28 cellular contexts compared by ENCODE assay signal in genomic region chr5:81408496-81408895, GRCh38. TPM values are rescaled to one million over a fixed set of nuclear protein-coding genes. Genes with fewer than 3 reads are reported as not detected.
DNase-seq lines count a peak whose midpoint lies in the region; ATAC-seq and TF ChIP-seq lines count a peak whose summit lies in the region.
"Had no signal": no experiment of that assay in that cellular context is flagged by ENCODE, and none has a peak within 500 bp of the region (broad histone marks: within the 10 kb centered on the region; RNA-seq: fewer than 3 reads in every experiment).

No MANE protein-coding gene starts in this region.

- POLR2A ChIA-PET in IMR-90 (lab: Charles Lee; ENCODE audit: unreplicated experiment), result no interaction called here

- intact Hi-C loops in IMR-90 (cut with micrococcal nuclease), result no loop called here
- intact Hi-C loops in sciatic nerve (cut with DNase I), result no loop called here
- intact Hi-C loops in gastrocnemius medialis (cut with DNase I; ENCODE audit: low total_unique reads), result no loop called here

- H3K14ac ChIP-seq in IMR-90 (replicated peaks; ENCODE audit: low read depth, low read length), result peak overlapping the region; percentile 52

- dilution Hi-C loops in IMR-90 (cut with HindIII; ENCODE audit: low sequenced_read_pairs, unreplicated experiment), result no loop called here

- DNase-seq in AG20443 (ENCODE audit: low spot score), result peak; percentile 40
- no peak for DNase-seq in IMR-90
- peak; percentile 66 for DNase-seq in fibroblast of peridontal ligament (ENCODE audit: extremely low read depth)
- no peak for DNase-seq in sciatic nerve (ENCODE audit: low spot score)
- no peak for DNase-seq in gastrocnemius medialis
- DNase-seq in cerebellar nuclear complex (lab: John Stamatoyannopoulos, UW), result no peak
- no peak for DNase-seq in activated CD4-positive, alpha-beta T cell treated with anti-CD3 and anti-CD28 coated beads for 48 hours
- DNase-seq: Caco-2; CD4-positive, alpha-beta T cell; DMS 273 treated with DMSO at 0.1 percent for 48 hours; DMS79 treated with DMSO at 0.1 percent for 48 hours; HCEC 1CT; KBM-7; MM.1S; NCI-H1048; NCI-H1436 treated with DMSO at 0.1 percent for 48 hours; NCI-H1930; NCI-H748 treated with DMSO at 0.1 percent for 48 hours; PC-9; RPMI8226; SHP77 had no signal

- no CpG with 5 or more reads among the region's 1 CpG for WGBS in IMR-90 (ENCODE audit: extremely low coverage in 2 of 2, insufficient read length in 1 of 2), 2 experiments

- no peak for TF ChIP-seq CTCF in IMR-90 (conservative IDR thresholded peaks at IDR 0.05; ENCODE audit: low read depth, low read length)
- no peak for TF ChIP-seq CTCF in gastrocnemius medialis (IDR thresholded peaks at IDR 0.05 in 4 of 5, conservative IDR thresholded peaks at IDR 0.05 in 1 of 5)

- H3K27me3 ChIP-seq in IMR-90 (ENCODE audit: control insufficient read depth, insufficient read depth, low read length) (no peaks in the 10 kb centered on the region), gastrocnemius medialis (no peaks in the 10 kb centered on the region)
- H3K27me3 ChIP-seq: BLaER1 had no signal

- H2BK5ac ChIP-seq in IMR-90 (ENCODE audit: low read depth, low read length, poor library complexity, severe bottlenecking), result no peak overlapping the region

- H3K36me3 ChIP-seq in IMR-90 (ENCODE audit: control insufficient read depth, insufficient read depth, low read length) (no peaks in the 10 kb centered on the region), gastrocnemius medialis (peaks cover 0 to 4% of the 10 kb centered on the region in 2 donors)
- H3K36me3 ChIP-seq: BLaER1 had no signal

- no peak overlapping the region for H3K9ac ChIP-seq in IMR-90 (ENCODE audit: low read depth, low read length)
- H3K9ac ChIP-seq: BLaER1 had no signal

- no peak overlapping the region for H2BK20ac ChIP-seq in IMR-90 (ENCODE audit: low read depth, low read length)

- no peak overlapping the region for H2AK5ac ChIP-seq in IMR-90 (ENCODE audit: low read depth, low read length)

- ATAC-seq in IMR-90 (ENCODE audit: low read depth) (peak; percentile 65), sciatic nerve (peak; percentile 79), gastrocnemius medialis (no peak)
- ATAC-seq: A549, HepG2 had no signal

- TF ChIP-seq RAD21 in IMR-90 (IDR thresholded peaks at IDR 0.05; ENCODE audit: low read length), result no peak

- no peak overlapping the region for H2AFZ ChIP-seq in IMR-90 (replicated peaks; ENCODE audit: low read length, poor library complexity)
- H2AFZ ChIP-seq: PC-9 had no signal

- H3K9me3 ChIP-seq in IMR-90 (ENCODE audit: control insufficient read depth, insufficient read depth, low read length) (no peaks in the 10 kb centered on the region), gastrocnemius medialis (no peaks in the 10 kb centered on the region)
- H3K9me3 ChIP-seq: A549, BLaER1, Caco-2 had no signal

- H3K18ac ChIP-seq in IMR-90 (ENCODE audit: low read depth, low read length), result no peak overlapping the region

- H2AK9ac ChIP-seq in IMR-90 (replicated peaks; ENCODE audit: low read depth, low read length, poor library complexity), result no peak overlapping the region

- H4K20me1 ChIP-seq in IMR-90 (ENCODE audit: insufficient read depth, low read length), result no peaks in the 10 kb centered on the region
- H4K20me1 ChIP-seq: BLaER1 had no signal

- peak overlapping the region; percentile 59; the same call in 1 of the 2 replicates for H3K23ac ChIP-seq in IMR-90 (ENCODE audit: low read depth, low read length)

- no peak overlapping the region for H3K4me2 ChIP-seq in IMR-90 (ENCODE audit: low read depth, low read length)
- H3K4me2 ChIP-seq: BLaER1, PC-9 had no signal

- TF ChIP-seq POLR2A in IMR-90 (IDR thresholded peaks at IDR 0.05; ENCODE audit: low read depth, low read length) (no peak), gastrocnemius medialis (IDR thresholded peaks at IDR 0.05) (no peak)

- H3K56ac ChIP-seq in IMR-90 (ENCODE audit: extremely low read depth, insufficient read depth, low read length), result no peak overlapping the region

- BruUV-seq in IMR-90 (replicated peaks; lab: Mats Ljungman, UMichigan), result no TSS peak

- no peak overlapping the region for H3K4ac ChIP-seq in IMR-90 (ENCODE audit: low read depth, low read length)

- in situ Hi-C loops in IMR-90 (cut with MboI; ENCODE audit: low sequenced_read_pairs), result no loop called here
- in situ Hi-C loops in gastrocnemius medialis (cut with MboI; ENCODE audit: low sequenced_read_pairs in 4 of 4), result no loop called here

- CTCF ChIA-PET in IMR-90 (lab: Yijun Ruan, JAX), result interaction anchor here (1.3 kb wide), 1 partner anchor 11 kb away, joined by 3 read pairs; no protein-coding TSS in a partner anchor

- no peak overlapping the region for H2BK120ac ChIP-seq in IMR-90 (ENCODE audit: low read depth, low read length)

- no peak overlapping the region for H4K5ac ChIP-seq in IMR-90 (ENCODE audit: low read depth, low read length)

- H3K27ac ChIP-seq in IMR-90 (ENCODE audit: insufficient read depth, low read length) (no peak overlapping the region), gastrocnemius medialis (no peak overlapping the region)
- H3K27ac ChIP-seq: A549, BLaER1, HL-60, PC-9 had no signal

- no peak overlapping the region for H4K8ac ChIP-seq in IMR-90 (ENCODE audit: low read depth in 2 of 2, low read length in 2 of 2)

- H2BK15ac ChIP-seq in IMR-90 (ENCODE audit: low read depth, low read length), result no peak overlapping the region

- H3K4me3 ChIP-seq in IMR-90 (ENCODE audit: insufficient read depth, low read depth, low read length), result no peak overlapping the region
- H3K4me3 ChIP-seq in gastrocnemius medialis, result no peak overlapping the region
- H3K4me3 ChIP-seq: A549, BLaER1, PC-9, SK-N-MC had no signal

- no peaks in the 10 kb centered on the region for H3K79me1 ChIP-seq in IMR-90 (ENCODE audit: low read depth in 1 of 2, low read length in 2 of 2)

- H3K4me1 ChIP-seq in IMR-90 (ENCODE audit: control insufficient read depth, insufficient read depth, low read length) (no peaks in the 10 kb centered on the region; the same call in 1 of the 2 replicates), gastrocnemius medialis (no peaks in the 10 kb centered on the region)
- H3K4me1 ChIP-seq: BLaER1 had no signal

- no peak overlapping the region for H4K91ac ChIP-seq in IMR-90 (ENCODE audit: insufficient read depth, low read depth, low read length)

- H3K9me1 ChIP-seq in IMR-90 (ENCODE audit: insufficient read depth, low read length), result 0 out of 2 replicates have a peak, but pooled peaks cover 3% of the 10 kb centered on the region

TF ChIP-seq in IMR-90, 13 proteins besides CTCF, POLR2A, EP300 and RAD21:
- TF ChIP-seq CEBPB (IDR thresholded peaks at IDR 0.05; ENCODE audit: low read depth, low read length) (no peak), RCOR1 (IDR thresholded peaks at IDR 0.05; ENCODE audit: insufficient replicate concordance, low read length) (no peak), RFX5 (IDR thresholded peaks at IDR 0.05; ENCODE audit: low read depth, low read length) (no peak), CHD1 (IDR thresholded peaks at IDR 0.05; ENCODE audit: low read depth, low read length) (no peak), MAFK (IDR thresholded peaks at IDR 0.05; ENCODE audit: low read depth, low read length) (no peak), MXI1 (IDR thresholded peaks at IDR 0.05; ENCODE audit: borderline replicate concordance, low read depth, low read length) (no peak), FOS (IDR thresholded peaks at IDR 0.05; ENCODE audit: low read depth, low read length) (no peak), MAZ (IDR thresholded peaks at IDR 0.05; ENCODE audit: borderline replicate concordance, low read depth, low read length) (no peak), BHLHE40 (IDR thresholded peaks at IDR 0.05; ENCODE audit: low read depth, low read length) (no peak), SMC3 (IDR thresholded peaks at IDR 0.05; ENCODE audit: low read depth, low read length) (no peak), NFE2L2 (IDR thresholded peaks at IDR 0.05; ENCODE audit: low read depth, low read length) (no peak)
- TF ChIP-seq, protein P1, sequence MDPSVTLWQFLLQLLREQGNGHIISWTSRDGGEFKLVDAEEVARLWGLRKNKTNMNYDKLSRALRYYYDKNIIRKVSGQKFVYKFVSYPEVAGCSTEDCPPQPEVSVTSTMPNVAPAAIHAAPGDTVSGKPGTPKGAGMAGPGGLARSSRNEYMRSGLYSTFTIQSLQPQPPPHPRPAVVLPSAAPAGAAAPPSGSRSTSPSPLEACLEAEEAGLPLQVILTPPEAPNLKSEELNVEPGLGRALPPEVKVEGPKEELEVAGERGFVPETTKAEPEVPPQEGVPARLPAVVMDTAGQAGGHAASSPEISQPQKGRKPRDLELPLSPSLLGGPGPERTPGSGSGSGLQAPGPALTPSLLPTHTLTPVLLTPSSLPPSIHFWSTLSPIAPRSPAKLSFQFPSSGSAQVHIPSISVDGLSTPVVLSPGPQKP (IDR thresholded peaks at IDR 0.05; ENCODE audit: borderline replicate concordance, low read depth, low read length), result no peak
- TF ChIP-seq, protein P2, sequence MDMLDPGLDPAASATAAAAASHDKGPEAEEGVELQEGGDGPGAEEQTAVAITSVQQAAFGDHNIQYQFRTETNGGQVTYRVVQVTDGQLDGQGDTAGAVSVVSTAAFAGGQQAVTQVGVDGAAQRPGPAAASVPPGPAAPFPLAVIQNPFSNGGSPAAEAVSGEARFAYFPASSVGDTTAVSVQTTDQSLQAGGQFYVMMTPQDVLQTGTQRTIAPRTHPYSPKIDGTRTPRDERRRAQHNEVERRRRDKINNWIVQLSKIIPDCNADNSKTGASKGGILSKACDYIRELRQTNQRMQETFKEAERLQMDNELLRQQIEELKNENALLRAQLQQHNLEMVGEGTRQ (IDR thresholded peaks at IDR 0.05; ENCODE audit: low read depth, low read length), result no peak

RNA-seq across cellular contexts. Expression of gene ACOT12, which starts 14.6 kb away (rescaled TPM):
- total RNA-seq in IMR-90 (2012; rRNA removed) (not detected in 2 replicates), sciatic nerve (not detected), gastrocnemius medialis (under 1 TPM in 1 of 4 donors, not detected in 3; 0.53 TPM)
- not detected in 2 replicates for polyA plus RNA-seq in IMR-90 (2012; rRNA removed)
- not detected in 2 replicates for polyA plus RNA-seq in IMR-90 (2012; cell fraction: cytosol; rRNA removed)
- 0.08 TPM in 1 of 2 replicates, not detected in the other for polyA plus RNA-seq in IMR-90 (2012; cell fraction: nucleus; rRNA removed; ENCODE audit: low replicate concordance)
- total RNA-seq: HepG2, HT-29, NCI-H460, PC-9 had no signal
- polyA plus RNA-seq: HepG2 had no signal

Comparison
In these comparisons a context has a peak if more than half of its experiments do, and no peak if none do; other contexts are left out.
1. DNase-seq: peak in AG20443 (single experiment) and fibroblast of peridontal ligament (single experiment); none in IMR-90 (single experiment), sciatic nerve (single experiment), gastrocnemius medialis (0 of 2), cerebellar nuclear complex (0 of 2) and activated CD4-positive, alpha-beta T cell treated with anti-CD3 and anti-CD28 coated beads for 48 hours (single experiment).
2. ATAC-seq: peak in IMR-90 (single experiment) and sciatic nerve (single experiment); none in gastrocnemius medialis (0 of 2).